15 cellular contexts compared by ENCODE assay signal in genomic region chr11:117945047-117945820, GRCh38. TPM values are rescaled to one million over a fixed set of nuclear protein-coding genes. Genes with fewer than 3 reads are reported as not detected.
DNase-seq lines count a peak whose midpoint lies in the region; ATAC-seq and TF ChIP-seq lines count a peak whose summit lies in the region.
"Had no signal": no experiment of that assay in that cellular context is flagged by ENCODE, and none has a peak within 500 bp of the region (broad histone marks: within the 10 kb centered on the region; RNA-seq: fewer than 3 reads in every experiment).

No MANE protein-coding gene starts in this region.

- no peak overlapping the region for H3K27ac Mint-ChIP-seq in activated T-cell treated with anti-CD3 and anti-CD28 coated beads, Interleukin-2, amount 50 U/mL, for 72 hours
- peak overlapping the region; percentile 31 for H3K27ac Mint-ChIP-seq in stimulated activated naive B cell treated with anti-CD40 and anti-IgM and Interleukin-4, amounts not matched to agents 10 μg/mL and 1 μg/mL and 100 μg/mL, for 72 hours
- H3K27ac Mint-ChIP-seq: activated CD8-positive, alpha-beta memory T cell treated with anti-CD3 and anti-CD28 coated beads, Interleukin-2, amount 10 ng/mL, durations not matched to agents 7 days and 5 days had no signal

- H3K4me1 Mint-ChIP-seq in activated T-cell treated with anti-CD3 and anti-CD28 coated beads, Interleukin-2, amount 50 U/mL, for 72 hours (ENCODE audit: low read depth): peaks cover 75% of the 10 kb centered on the region
- H3K4me1 Mint-ChIP-seq in stimulated activated naive B cell treated with anti-CD40 and anti-IgM and Interleukin-4, amounts not matched to agents 10 μg/mL and 1 μg/mL and 100 μg/mL, for 72 hours: peaks cover 47 to 62% of the 10 kb centered on the region in 2 donors

- TF ChIP-seq CTCF in epithelial cell of proximal tubule (conservative IDR thresholded peaks at IDR 0.05; ENCODE audit: low read depth, low read length): peak; percentile 17

- no peak for DNase-seq in activated T-cell treated with anti-CD3 and anti-CD28 coated beads, Interleukin-2, amount 50 U/mL, for 72 hours
- DNase-seq in activated T-cell treated with anti-CD3 and anti-CD28 coated beads, Interleukin-2, amount 50 U/mL, for 1 hour: no peak
- DNase-seq in NCI-H69 (lab: John Stamatoyannopoulos, UW): peak; percentile 37
- DNase-seq in epithelial cell of proximal tubule (ENCODE audit: low read depth): no peak
- DNase-seq in stimulated activated naive B cell treated with anti-CD40 and anti-IgM and Interleukin-4, amounts not matched to agents 10 μg/mL and 1 μg/mL and 100 μg/mL, for 72 hours: no peak
- DNase-seq in RPMI8226: no peak
- no peak for DNase-seq in Ammon's horn (ENCODE audit: low spot score)
- no peak for DNase-seq in dedifferentiated amniotic fluid mesenchymal stem cell (ENCODE audit: extremely low spot score)
- DNase-seq: activated CD8-positive, alpha-beta memory T cell treated with anti-CD3 and anti-CD28 coated beads, Interleukin-2, amount 10 ng/mL, durations not matched to agents 7 days and 5 days; naive B cell; NCI-H1105; NCI-H748 treated with DMSO at 0.1 percent for 48 hours; stimulated activated naive CD4-positive, alpha-beta T cell treated with Interleukin-2 at 50 U/mL for 16 hours; T-helper 1 cell had no signal

- ATAC-seq in activated T-cell treated with anti-CD3 and anti-CD28 coated beads, Interleukin-2, amount 50 U/mL, for 72 hours (replicated peaks in 1 of 2): peak in 1 of 2 donors; percentile 5
- ATAC-seq in stimulated activated naive B cell treated with anti-CD40 and anti-IgM and Interleukin-4, amounts not matched to agents 10 μg/mL and 1 μg/mL and 100 μg/mL, for 72 hours (replicated peaks): peak; percentile 21 to 37
- ATAC-seq: activated CD8-positive, alpha-beta memory T cell treated with anti-CD3 and anti-CD28 coated beads, Interleukin-2, amount 10 ng/mL, durations not matched to agents 7 days and 5 days had no signal

- H3K27me3 Mint-ChIP-seq in activated T-cell treated with anti-CD3 and anti-CD28 coated beads, Interleukin-2, amount 50 U/mL, for 72 hours (ENCODE audit: low read depth): no peaks in the 10 kb centered on the region
- peaks cover 6 to 13% of the 10 kb centered on the region in 2 donors for H3K27me3 Mint-ChIP-seq in stimulated activated naive B cell treated with anti-CD40 and anti-IgM and Interleukin-4, amounts not matched to agents 10 μg/mL and 1 μg/mL and 100 μg/mL, for 72 hours
- H3K27me3 Mint-ChIP-seq: activated CD8-positive, alpha-beta memory T cell treated with anti-CD3 and anti-CD28 coated beads, Interleukin-2, amount 10 ng/mL, durations not matched to agents 7 days and 5 days had no signal

- peaks cover 0 to 2% of the 10 kb centered on the region in 2 donors for H3K36me3 Mint-ChIP-seq in activated T-cell treated with anti-CD3 and anti-CD28 coated beads, Interleukin-2, amount 50 U/mL, for 72 hours (ENCODE audit: insufficient read depth in 2 of 2)
- H3K36me3 Mint-ChIP-seq in stimulated activated naive B cell treated with anti-CD40 and anti-IgM and Interleukin-4, amounts not matched to agents 10 μg/mL and 1 μg/mL and 100 μg/mL, for 72 hours: peaks cover 4 to 7% of the 10 kb centered on the region in 2 donors
- H3K36me3 Mint-ChIP-seq: naive B cell had no signal

- peak overlapping the region; percentile 11 to 24 for H3K4me3 Mint-ChIP-seq in activated T-cell treated with anti-CD3 and anti-CD28 coated beads, Interleukin-2, amount 50 U/mL, for 72 hours
- no peak overlapping the region for H3K4me3 Mint-ChIP-seq in stimulated activated naive B cell treated with anti-CD40 and anti-IgM and Interleukin-4, amounts not matched to agents 10 μg/mL and 1 μg/mL and 100 μg/mL, for 72 hours
- H3K4me3 Mint-ChIP-seq: activated CD8-positive, alpha-beta memory T cell treated with anti-CD3 and anti-CD28 coated beads, Interleukin-2, amount 10 ng/mL, durations not matched to agents 7 days and 5 days; naive B cell had no signal

- H3K9me3 Mint-ChIP-seq in activated T-cell treated with anti-CD3 and anti-CD28 coated beads, Interleukin-2, amount 50 U/mL, for 72 hours: peaks cover 0 to 3% of the 10 kb centered on the region in 2 donors
- peaks cover 0 to 1% of the 10 kb centered on the region in 2 donors for H3K9me3 Mint-ChIP-seq in stimulated activated naive B cell treated with anti-CD40 and anti-IgM and Interleukin-4, amounts not matched to agents 10 μg/mL and 1 μg/mL and 100 μg/mL, for 72 hours
- H3K9me3 Mint-ChIP-seq: naive B cell had no signal

- no peak overlapping the region for H3K4me3 ChIP-seq in epithelial cell of proximal tubule (ENCODE audit: low read depth, low read length)
- H3K4me3 ChIP-seq: ascending aorta had no signal

RNA-seq across cellular contexts. Expression of gene TMPRSS13, which starts 16.0 kb away (rescaled TPM):
- 1 to 10 TPM; 3.0 to 3.2 TPM for total RNA-seq in activated T-cell treated with anti-CD3 and anti-CD28 coated beads, Interleukin-2, amount 50 U/mL, for 72 hours
- total RNA-seq in epithelial cell of proximal tubule: 0.51 and 0.63 TPM in 2 replicates
- total RNA-seq: ascending aorta had no signal

RNA-seq across cellular contexts. Expression of gene IL10RA, which starts 41.0 kb away (rescaled TPM):
- 100 to 1,000 TPM in 1 of 2 donors, 10 to 100 TPM in 1; 79.6 to 123 TPM for total RNA-seq in activated T-cell treated with anti-CD3 and anti-CD28 coated beads, Interleukin-2, amount 50 U/mL, for 72 hours
- 0.46 and 0.87 TPM in 2 replicates for total RNA-seq in epithelial cell of proximal tubule

Comparison
In these comparisons a context has a peak if more than half of its experiments do, and no peak if none do; other contexts are left out.
1. H3K4me3 Mint-ChIP-seq: peak in activated T-cell treated with anti-CD3 and anti-CD28 coated beads, Interleukin-2, amount 50 U/mL, for 72 hours (2 of 2); none in stimulated activated naive B cell treated with anti-CD40 and anti-IgM and Interleukin-4, amounts not matched to agents 10 μg/mL and 1 μg/mL and 100 μg/mL, for 72 hours (0 of 2).
2. RNA of gene IL10RA, which starts 41.0 kb away (total RNA-seq): 79.6 to 123 TPM in activated T-cell treated with anti-CD3 and anti-CD28 coated beads, Interleukin-2, amount 50 U/mL, for 72 hours; 0.46 to 0.87 TPM in epithelial cell of proximal tubule; every median in the first group is over 10 times any median in the second.